ENCODE assay signal across 8 cellular contexts in the genomic region with DNA sequence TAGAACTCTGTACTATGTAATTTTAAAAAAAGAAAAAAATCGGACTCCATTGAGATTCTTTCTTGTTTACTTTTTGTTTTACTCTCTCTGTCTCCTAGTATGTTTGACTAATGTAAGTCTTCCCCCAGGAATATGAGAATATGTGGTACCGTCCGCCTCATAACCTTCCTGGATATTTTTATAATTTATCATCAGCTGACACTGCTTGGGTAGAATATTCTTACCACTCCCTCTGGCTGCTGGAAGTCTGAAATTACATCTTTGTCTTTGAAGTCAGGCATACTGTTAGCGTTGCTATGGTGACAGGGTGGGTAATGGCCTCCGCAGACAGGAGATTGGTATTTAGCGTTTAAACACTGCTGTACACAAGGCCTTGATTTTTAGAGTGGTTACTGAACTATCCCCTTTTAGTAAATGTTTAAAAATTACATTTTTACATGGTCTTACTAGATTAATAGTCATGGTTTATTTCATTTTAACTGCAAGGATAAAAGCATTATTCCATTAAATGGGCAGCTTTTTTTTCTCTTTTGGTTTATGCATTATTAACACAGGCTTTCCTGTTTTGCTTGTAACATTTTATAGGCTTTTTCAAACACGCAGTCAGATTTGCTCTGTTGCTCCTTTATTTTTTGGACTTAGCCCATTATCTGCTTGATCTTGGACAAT.
DNase-seq lines count a peak whose midpoint lies in the region; ATAC-seq and TF ChIP-seq lines count a peak whose summit lies in the region.

No MANE protein-coding gene starts in this region.

- 0 out of 2 replicates have a peak overlapping the region, but pooled peaks have one; percentile 16 for H3K9ac ChIP-seq in OCI-LY1 (ENCODE audit: low read length)

- CTCF ChIA-PET in Calu3 (lab: Charles Lee), result no interaction called here
- CTCF ChIA-PET in activated CD8-positive, alpha-beta memory T cell treated with anti-CD3 and anti-CD28 coated beads, Interleukin-2, amount 10 ng/mL, durations not matched to agents 7 days and 5 days (lab: Charles Lee), result interaction anchor here (2.5 kb wide), 1 partner anchor 12 kb away, joined by 9 read pairs; no protein-coding TSS in a partner anchor

- intact Hi-C loops in Calu3 (cut with micrococcal nuclease; ENCODE audit: unreplicated experiment), result loop anchor here (2.0 kb wide), 1 partner anchor 173 kb away; no protein-coding TSS in a partner anchor
- intact Hi-C loops in vagina (cut with DNase I), result no loop called here

- DNase-seq in Calu3 (peak; percentile 73), memory B cell (ENCODE audit: low spot score in 2 of 2) (no peak), vagina (ENCODE audit: extremely low spot score in 2 of 2) (no peak)
- DNase-seq in effector CD4-positive, alpha-beta T cell, result peak; percentile 38
- no peak for DNase-seq in activated CD8-positive, alpha-beta memory T cell treated with anti-CD3 and anti-CD28 coated beads, Interleukin-2, amount 10 ng/mL, durations not matched to agents 7 days and 5 days

- H3K4me3 ChIP-seq in OCI-LY1 (ENCODE audit: low read depth, low read length, poor library complexity, severe bottlenecking) (peak overlapping the region; percentile 30), vagina (peak overlapping the region in 1 of 2 donors; percentile 8)

- peaks cover 75% of the 10 kb centered on the region for H3K4me1 ChIP-seq in OCI-LY1 (ENCODE audit: insufficient read depth, low read length, severe bottlenecking)
- H3K4me1 ChIP-seq in vagina, result peaks cover 84% of the 10 kb centered on the region

- no peaks in the 10 kb centered on the region for H3K27me3 Mint-ChIP-seq in Calu3 (ENCODE audit: unreplicated experiment)
- no peaks in the 10 kb centered on the region for H3K27me3 Mint-ChIP-seq in memory B cell
- H3K27me3 Mint-ChIP-seq in activated CD8-positive, alpha-beta memory T cell treated with anti-CD3 and anti-CD28 coated beads, Interleukin-2, amount 10 ng/mL, durations not matched to agents 7 days and 5 days, result no peaks in the 10 kb centered on the region

- H3K27ac ChIP-seq in OCI-LY1 (ENCODE audit: low read depth, low read length, poor library complexity, severe bottlenecking) (peak overlapping the region; percentile 67), vagina (peak overlapping the region; percentile 56)

- no peak for TF ChIP-seq POLR2A in vagina (IDR thresholded peaks at IDR 0.05)

- no peak overlapping the region for H2AFZ ChIP-seq in OCI-LY1 (ENCODE audit: low read length)

- H3K9me3 Mint-ChIP-seq in Calu3 (ENCODE audit: low read depth, unreplicated experiment) (no peaks in the 10 kb centered on the region), memory B cell (no peaks in the 10 kb centered on the region)
- no peaks in the 10 kb centered on the region for H3K9me3 Mint-ChIP-seq in activated CD8-positive, alpha-beta memory T cell treated with anti-CD3 and anti-CD28 coated beads, Interleukin-2, amount 10 ng/mL, durations not matched to agents 7 days and 5 days (ENCODE audit: low read depth)

- H3K79me2 ChIP-seq in OCI-LY1 (ENCODE audit: insufficient read depth, low read length), result peaks cover 86% of the 10 kb centered on the region

- H3K36me3 Mint-ChIP-seq in Calu3 (ENCODE audit: insufficient read depth, unreplicated experiment), result peaks cover 5% of the 10 kb centered on the region
- no peaks in the 10 kb centered on the region for H3K36me3 Mint-ChIP-seq in memory B cell
- no peaks in the 10 kb centered on the region for H3K36me3 Mint-ChIP-seq in activated CD8-positive, alpha-beta memory T cell treated with anti-CD3 and anti-CD28 coated beads, Interleukin-2, amount 10 ng/mL, durations not matched to agents 7 days and 5 days

- H3K9me3 ChIP-seq in OCI-LY1 (ENCODE audit: low read length) (no peaks in the 10 kb centered on the region), vagina (no peaks in the 10 kb centered on the region)

- BruUV-seq in Calu3 (replicated peaks; lab: Mats Ljungman, UMichigan), result no TSS peak

- TF ChIP-seq CTCF in Calu3 (IDR thresholded peaks at IDR 0.05; ENCODE audit: unreplicated experiment) (no peak), OCI-LY1 (IDR thresholded peaks at IDR 0.05; ENCODE audit: low read length) (peak; percentile 24; the same call in 1 of the 2 replicates), vagina (IDR thresholded peaks at IDR 0.05) (peak in 2 of 3 experiments; percentile 29 to 46)

- H3K27ac Mint-ChIP-seq in Calu3 (ENCODE audit: unreplicated experiment), result peak overlapping the region; percentile 58
- peak overlapping the region; percentile 20 for H3K27ac Mint-ChIP-seq in memory B cell
- H3K27ac Mint-ChIP-seq in activated CD8-positive, alpha-beta memory T cell treated with anti-CD3 and anti-CD28 coated beads, Interleukin-2, amount 10 ng/mL, durations not matched to agents 7 days and 5 days, result no peak overlapping the region

- peak overlapping the region; percentile 55 for H3K4me2 ChIP-seq in OCI-LY1 (ENCODE audit: low read length)

- H4K20me1 ChIP-seq in OCI-LY1 (ENCODE audit: insufficient read depth, low read length), result no peaks in the 10 kb centered on the region

- no peaks in the 10 kb centered on the region for H3K36me3 ChIP-seq in OCI-LY1 (ENCODE audit: insufficient read depth, low read length)
- H3K36me3 ChIP-seq in vagina, result no peaks in the 10 kb centered on the region

- H3K9me2 ChIP-seq in OCI-LY1 (ENCODE audit: low read depth, low read length), result no peaks in the 10 kb centered on the region

- H3F3A ChIP-seq in OCI-LY1 (ENCODE audit: insufficient read depth, low read length), result no peaks in the 10 kb centered on the region

- H3K4me1 Mint-ChIP-seq in Calu3 (ENCODE audit: low read depth, unreplicated experiment) (peaks cover 15% of the 10 kb centered on the region), memory B cell (peaks cover 59% of the 10 kb centered on the region)
- peaks cover 35% of the 10 kb centered on the region for H3K4me1 Mint-ChIP-seq in activated CD8-positive, alpha-beta memory T cell treated with anti-CD3 and anti-CD28 coated beads, Interleukin-2, amount 10 ng/mL, durations not matched to agents 7 days and 5 days

- ATAC-seq in HG03354 (IDR thresholded peaks at IDR 0.05; ENCODE audit: poor library complexity, severe bottlenecking, unreplicated experiment) (peak; percentile 71), memory B cell (ENCODE audit: low read depth) (peak; percentile 64), GM21447 (IDR thresholded peaks at IDR 0.05; ENCODE audit: unreplicated experiment) (no peak)
- no peak for ATAC-seq in activated CD8-positive, alpha-beta memory T cell treated with anti-CD3 and anti-CD28 coated beads, Interleukin-2, amount 10 ng/mL, durations not matched to agents 7 days and 5 days

- H3K4me3 Mint-ChIP-seq in Calu3 (ENCODE audit: low read depth, unreplicated experiment) (peak overlapping the region; percentile 26), memory B cell (no peak overlapping the region)
- no peak overlapping the region for H3K4me3 Mint-ChIP-seq in activated CD8-positive, alpha-beta memory T cell treated with anti-CD3 and anti-CD28 coated beads, Interleukin-2, amount 10 ng/mL, durations not matched to agents 7 days and 5 days

- H3K27me3 ChIP-seq in OCI-LY1 (ENCODE audit: insufficient read depth, low read length) (no peaks in the 10 kb centered on the region), vagina (no peaks in the 10 kb centered on the region)

Comparison
In these comparisons a context has a peak if more than half of its experiments do, and no peak if none do; other contexts are left out.
1. DNase-seq: peak in Calu3 (single experiment) and effector CD4-positive, alpha-beta T cell (single experiment); none in memory B cell (0 of 2), vagina (0 of 2) and activated CD8-positive, alpha-beta memory T cell treated with anti-CD3 and anti-CD28 coated beads, Interleukin-2, amount 10 ng/mL, durations not matched to agents 7 days and 5 days (single experiment).
2. ATAC-seq: peak in HG03354 (single experiment) and memory B cell (single experiment); none in activated CD8-positive, alpha-beta memory T cell treated with anti-CD3 and anti-CD28 coated beads, Interleukin-2, amount 10 ng/mL, durations not matched to agents 7 days and 5 days (single experiment) and GM21447 (single experiment).